Comparison of ENCODE assay signal across 11 cellular contexts in genomic region chr6:98539669-98540207, GRCh38.
DNase-seq lines count a peak whose midpoint lies in the region; ATAC-seq and TF ChIP-seq lines count a peak whose summit lies in the region.
"Had no signal": no experiment of that assay in that cellular context is flagged by ENCODE, and none has a peak within 500 bp of the region (broad histone marks: within the 10 kb centered on the region; RNA-seq: fewer than 3 reads in every experiment).

No MANE protein-coding gene starts in this region.

- H3K36me3 ChIP-seq in heart right ventricle (no peaks in the 10 kb centered on the region), stomach (no peaks in the 10 kb centered on the region)

- DNase-seq in DMS53 treated with DMSO at 0.1 percent for 48 hours (lab: John Stamatoyannopoulos, UW; ENCODE audit: unreplicated experiment) (peak; percentile 12), SK-MEL-5 (ENCODE audit: low read depth, low spot score) (peak; percentile 43), immature natural killer cell (no peak), heart right ventricle (no peak), stomach (no peak)
- DNase-seq in activated T-cell treated with anti-CD3 and anti-CD28 coated beads, Interleukin-2, amount 50 U/mL, for 72 hours, result no peak
- DNase-seq: activated CD8-positive, alpha-beta T cell treated with anti-CD3 and anti-CD28 coated beads for 36 hours; CD4-positive, CD25-positive, alpha-beta regulatory T cell; NCI-H2107 had no signal

- peaks cover 0 to 4% (median 0%) of the 10 kb centered on the region in 7 donors for H3K27me3 ChIP-seq in heart right ventricle
- H3K27me3 ChIP-seq in stomach, result no peaks in the 10 kb centered on the region

- 61 to 71% methylated on average over 3 of the region's 3 CpGs for WGBS in heart right ventricle, 2 donors
- WGBS in stomach, 5 donors, result 64 to 81% (median 79%) methylated on average over 3 of the region's 3 CpGs

- in situ Hi-C loops in SK-MEL-5 (cut with HindIII; ENCODE audit: low pct_unique_long_range_greater_than_20kb, low sequenced_read_pairs), result no loop called here

- no peaks in the 10 kb centered on the region for H3K36me3 Mint-ChIP-seq in immature natural killer cell
- no peaks in the 10 kb centered on the region for H3K36me3 Mint-ChIP-seq in activated T-cell treated with anti-CD3 and anti-CD28 coated beads, Interleukin-2, amount 50 U/mL, for 72 hours (ENCODE audit: insufficient read depth in 2 of 2)
- H3K36me3 Mint-ChIP-seq: CD4-positive, CD25-positive, alpha-beta regulatory T cell had no signal

- no peak for TF ChIP-seq POLR2A in stomach (IDR thresholded peaks at IDR 0.05)

- TF ChIP-seq CTCF in heart right ventricle (IDR thresholded peaks at IDR 0.05) (no peak), stomach (IDR thresholded peaks at IDR 0.05) (no peak)

- H3K27ac ChIP-seq in heart right ventricle, result no peak overlapping the region
- no peak overlapping the region for H3K27ac ChIP-seq in stomach

- H3K9me3 ChIP-seq in heart right ventricle, result no peaks in the 10 kb centered on the region
- no peaks in the 10 kb centered on the region for H3K9me3 ChIP-seq in stomach

- ATAC-seq in GM19351 (IDR thresholded peaks at IDR 0.05; ENCODE audit: unreplicated experiment) (peak; percentile 93), HG03342 (IDR thresholded peaks at IDR 0.05; ENCODE audit: unreplicated experiment) (peak; percentile 77), heart right ventricle (no peak)
- ATAC-seq in activated T-cell treated with anti-CD3 and anti-CD28 coated beads, Interleukin-2, amount 50 U/mL, for 72 hours (replicated peaks in 1 of 2), result no peak
- ATAC-seq: activated CD8-positive, alpha-beta T cell treated with anti-CD3 and anti-CD28 coated beads for 36 hours had no signal

- no peak overlapping the region for H3K27ac Mint-ChIP-seq in immature natural killer cell
- no peak overlapping the region for H3K27ac Mint-ChIP-seq in activated T-cell treated with anti-CD3 and anti-CD28 coated beads, Interleukin-2, amount 50 U/mL, for 72 hours
- H3K27ac Mint-ChIP-seq: activated CD8-positive, alpha-beta T cell treated with anti-CD3 and anti-CD28 coated beads for 36 hours; CD4-positive, CD25-positive, alpha-beta regulatory T cell had no signal

- intact Hi-C loops in heart right ventricle (cut with DNase I) (no loop called here), stomach (cut with DNase I; ENCODE audit: low total_unique reads) (no loop called here)

- H3K4me1 ChIP-seq in heart right ventricle (no peaks in the 10 kb centered on the region), stomach (no peaks in the 10 kb centered on the region)

- H3K4me3 ChIP-seq in heart right ventricle (no peak overlapping the region), stomach (no peak overlapping the region)

- no peaks in the 10 kb centered on the region for H3K27me3 Mint-ChIP-seq in immature natural killer cell (ENCODE audit: low read depth in 3 of 3)
- no peaks in the 10 kb centered on the region for H3K27me3 Mint-ChIP-seq in activated T-cell treated with anti-CD3 and anti-CD28 coated beads, Interleukin-2, amount 50 U/mL, for 72 hours (ENCODE audit: low read depth)
- H3K27me3 Mint-ChIP-seq: activated CD8-positive, alpha-beta T cell treated with anti-CD3 and anti-CD28 coated beads for 36 hours; CD4-positive, CD25-positive, alpha-beta regulatory T cell had no signal

- H3K4me1 Mint-ChIP-seq in immature natural killer cell, result no peaks in the 10 kb centered on the region
- H3K4me1 Mint-ChIP-seq in activated T-cell treated with anti-CD3 and anti-CD28 coated beads, Interleukin-2, amount 50 U/mL, for 72 hours (ENCODE audit: low read depth), result no peaks in the 10 kb centered on the region
- H3K4me1 Mint-ChIP-seq: CD4-positive, CD25-positive, alpha-beta regulatory T cell had no signal

- H3K9me3 Mint-ChIP-seq in immature natural killer cell, result peaks cover 2 to 22% (median 4%) of the 10 kb centered on the region in 6 donors
- peaks cover 0 to 2% of the 10 kb centered on the region in 2 donors for H3K9me3 Mint-ChIP-seq in activated T-cell treated with anti-CD3 and anti-CD28 coated beads, Interleukin-2, amount 50 U/mL, for 72 hours
- H3K9me3 Mint-ChIP-seq: activated CD8-positive, alpha-beta T cell treated with anti-CD3 and anti-CD28 coated beads for 36 hours had no signal

- no peak overlapping the region for H3K4me3 Mint-ChIP-seq in immature natural killer cell
- no peak overlapping the region for H3K4me3 Mint-ChIP-seq in activated T-cell treated with anti-CD3 and anti-CD28 coated beads, Interleukin-2, amount 50 U/mL, for 72 hours
- H3K4me3 Mint-ChIP-seq: activated CD8-positive, alpha-beta T cell treated with anti-CD3 and anti-CD28 coated beads for 36 hours; CD4-positive, CD25-positive, alpha-beta regulatory T cell had no signal

- TF ChIP-seq EP300 in stomach (IDR thresholded peaks at IDR 0.05), result no peak

Comparison
In these comparisons a context has a peak if more than half of its experiments do, and no peak if none do; other contexts are left out.
1. DNase-seq: peak in DMS53 treated with DMSO at 0.1 percent for 48 hours (single experiment) and SK-MEL-5 (single experiment); none in immature natural killer cell (0 of 3), heart right ventricle (0 of 2), activated T-cell treated with anti-CD3 and anti-CD28 coated beads, Interleukin-2, amount 50 U/mL, for 72 hours (0 of 2) and stomach (single experiment).
2. ATAC-seq: peak in GM19351 (single experiment) and HG03342 (single experiment); none in heart right ventricle (0 of 8) and activated T-cell treated with anti-CD3 and anti-CD28 coated beads, Interleukin-2, amount 50 U/mL, for 72 hours (0 of 2).